Comparison of ENCODE assay signal across 8 cellular contexts in the genomic region with DNA sequence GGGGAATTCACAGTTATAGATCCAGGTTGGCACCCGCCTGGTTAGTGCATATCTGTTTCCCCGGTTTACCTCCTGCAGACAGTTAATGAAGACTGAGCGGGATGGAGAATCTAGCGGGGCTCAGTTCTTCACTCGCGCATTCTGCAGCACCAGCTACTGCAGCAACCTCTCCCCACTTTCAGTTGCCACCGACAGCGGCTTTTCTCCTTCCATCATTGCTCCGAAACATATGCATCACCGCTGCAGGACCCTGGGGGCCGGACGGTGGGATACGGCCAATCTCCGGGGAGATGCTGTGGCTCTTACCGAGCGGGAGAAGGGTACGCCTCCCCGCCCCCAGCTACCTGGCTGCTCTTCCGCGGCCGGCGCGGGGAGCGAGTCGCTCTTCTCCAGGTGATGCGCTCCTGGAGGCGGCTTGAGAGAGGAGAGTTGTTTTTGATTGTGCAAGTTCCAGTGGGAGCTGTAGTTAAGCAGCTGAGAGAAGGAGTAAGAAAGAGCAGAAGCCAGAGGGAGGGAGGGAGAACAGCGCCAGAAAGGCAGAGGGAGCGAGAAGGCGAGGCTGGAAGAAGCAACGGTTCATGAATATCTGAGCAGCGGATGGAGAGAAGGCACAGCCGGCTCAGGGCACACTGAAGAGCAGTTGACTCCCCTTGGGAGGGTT. TPM values are rescaled to one million over a fixed set of nuclear protein-coding genes. Genes with fewer than 3 reads are reported as not detected.
DNase-seq lines count a peak whose midpoint lies in the region; ATAC-seq and TF ChIP-seq lines count a peak whose summit lies in the region.

A gene (minus strand): TSS at position 642 of the 661 bp plus-strand sequence. CDS start 652 bp downstream, outside the sequence.

- 2 to 5% (median 2%) methylated on average over 26 to 33 of the region's 33 CpGs for WGBS in heart left ventricle, 4 donors

- intact Hi-C loops in heart left ventricle (cut with DNase I): no loop called here

- H3K27me3 ChIP-seq in NT2/D1 (ENCODE audit: insufficient read depth, insufficient read length) (peaks cover 17% of the 10 kb centered on the region), heart left ventricle (peaks cover 0 to 12% (median 0%) of the 10 kb centered on the region in 9 donors)

- peak; percentile 22 for DNase-seq in DMS53 (lab: John Stamatoyannopoulos, UW)
- no peak for DNase-seq in DMS53 treated with DMSO at 0.1 percent for 48 hours (lab: John Stamatoyannopoulos, UW; ENCODE audit: unreplicated experiment)
- peak; percentile 13 for DNase-seq in NT2/D1 (ENCODE audit: low read depth, low spot score)
- DNase-seq in amygdala (lab: John Stamatoyannopoulos, UW): peak in 47 of 56 donors; percentile 15 to 83 (median 59)
- DNase-seq in heart left ventricle: peak in 2 of 5 donors; percentile 31 to 36
- DNase-seq in omental fat pad (ENCODE audit: low spot score): no peak
- DNase-seq in NCI-H187 treated with DMSO at 0.1 percent for 48 hours (lab: John Stamatoyannopoulos, UW): no peak

- H3K36me3 ChIP-seq in NT2/D1 (ENCODE audit: insufficient read depth, insufficient read length, low read length) (no peaks in the 10 kb centered on the region), heart left ventricle (no peaks in the 10 kb centered on the region)

- peak within 1 kb of the TSS in 10 of 12 donors; percentile 4 to 68 (median 50) for H3K27ac ChIP-seq in heart left ventricle

- H3K9ac ChIP-seq in NT2/D1 (ENCODE audit: insufficient read length, low read depth): no peak within 1 kb of the TSS

- peaks cover 2% of the 10 kb centered on the region for H3K4me1 ChIP-seq in NT2/D1 (ENCODE audit: insufficient read depth, insufficient read length)
- peaks cover 0 to 19% (median 6%) of the 10 kb centered on the region in 12 donors for H3K4me1 ChIP-seq in heart left ventricle

- TF ChIP-seq CTCF in heart left ventricle (IDR thresholded peaks at IDR 0.05): no peak
- TF ChIP-seq CTCF in omental fat pad (IDR thresholded peaks at IDR 0.05): no peak

- ATAC-seq in heart left ventricle (peak in 3 of 4 donors; percentile 72 to 79 (median 72)), omental fat pad (ENCODE audit: low FRiP score) (peak; percentile 92), GM21529 (IDR thresholded peaks at IDR 0.05; ENCODE audit: unreplicated experiment) (no peak)

- no peak for TF ChIP-seq POLR2A in heart left ventricle (IDR thresholded peaks at IDR 0.05)

- H3K4me3 ChIP-seq in NT2/D1 (ENCODE audit: insufficient read length, low read depth) (peak within 1 kb of the TSS; percentile 32), heart left ventricle (peak within 1 kb of the TSS; percentile 27 to 82 (median 66))

- H3K9me3 ChIP-seq in NT2/D1 (ENCODE audit: insufficient read depth, low read length) (no peaks in the 10 kb centered on the region), heart left ventricle (no peaks in the 10 kb centered on the region)

RNA-seq across cellular contexts. Expression of the gene that starts here (rescaled TPM):
- total RNA-seq in heart left ventricle (100 to 1,000 TPM in 1 of 9 donors, 10 to 100 TPM in 8; 17.7 to 118 (median 73.0) TPM), omental fat pad (1,000 to 10,000 TPM in 1 of 4 donors, 100 to 1,000 TPM in 3; 355 to 1,386 (median 540) TPM)
- polyA plus RNA-seq in heart left ventricle: 10 to 100 TPM; 19.7 to 56.7 TPM

Comparison
In these comparisons a context has a peak if more than half of its experiments do, and no peak if none do; other contexts are left out.
1. DNase-seq: peak in DMS53 (single experiment), NT2/D1 (single experiment) and amygdala (47 of 56); none in DMS53 treated with DMSO at 0.1 percent for 48 hours (single experiment), omental fat pad (single experiment) and NCI-H187 treated with DMSO at 0.1 percent for 48 hours (single experiment).